ENCODE assay signal across 7 cellular contexts in genomic region chr21:31580866-31581276, GRCh38.
DNase-seq lines count a peak whose midpoint lies in the region; ATAC-seq and TF ChIP-seq lines count a peak whose summit lies in the region.

No MANE protein-coding gene starts in this region.

- no peak overlapping the region for H3K27ac Mint-ChIP-seq in activated CD4-positive, alpha-beta T cell treated with anti-CD3 and anti-CD28 coated beads, Interleukin-2, amount 10 ng/mL, durations not matched to agents 7 days and 5 days
- no peak overlapping the region for H3K27ac Mint-ChIP-seq in memory B cell

- TF ChIP-seq CTCF in GM12864 (IDR thresholded peaks at IDR 0.05; ENCODE audit: low read depth, low read length, missing control alignments) = peak; percentile 90

- no peak for DNase-seq in GM12864 (ENCODE audit: low read depth)
- peak; percentile 53 to 78 for DNase-seq in NCI-H524 (lab: John Stamatoyannopoulos, UW)
- DNase-seq in activated CD4-positive, alpha-beta T cell treated with anti-CD3 and anti-CD28 coated beads, Interleukin-2, amount 10 ng/mL, durations not matched to agents 7 days and 5 days = peak; percentile 83
- peak; percentile 84 for DNase-seq in dermis blood vessel endothelial cell
- peak; percentile 48 to 65 for DNase-seq in memory B cell (ENCODE audit: low spot score in 2 of 2)
- DNase-seq in stimulated activated CD8-positive, alpha-beta memory T cell treated with anti-CD3 and anti-CD28 coated beads, Interleukin-15, amount 100 ng/mL, for 48 hours (ENCODE audit: low read depth in 2 of 2) = peak; percentile 32 to 43

- POLR2A ChIA-PET in activated CD4-positive, alpha-beta T cell treated with anti-CD3 and anti-CD28 coated beads, Interleukin-2, amount 10 ng/mL, durations not matched to agents 7 days and 5 days (lab: Charles Lee) = no interaction called here

- no peak overlapping the region for H3K4me3 ChIP-seq in GM12864 (ENCODE audit: low read depth, low read length)

- CTCF ChIA-PET in activated CD4-positive, alpha-beta T cell treated with anti-CD3 and anti-CD28 coated beads, Interleukin-2, amount 10 ng/mL, durations not matched to agents 7 days and 5 days (lab: Charles Lee) = interaction anchor here (0.6 to 2.1 kb wide), 29 partner anchors 11 to 501 kb away, joined by 3 to 15 read pairs (median 4); no protein-coding TSS in a partner anchor

- peaks cover 22% of the 10 kb centered on the region for H3K27me3 Mint-ChIP-seq in activated CD4-positive, alpha-beta T cell treated with anti-CD3 and anti-CD28 coated beads, Interleukin-2, amount 10 ng/mL, durations not matched to agents 7 days and 5 days
- peaks cover 3% of the 10 kb centered on the region for H3K27me3 Mint-ChIP-seq in memory B cell

- H3K36me3 Mint-ChIP-seq in activated CD4-positive, alpha-beta T cell treated with anti-CD3 and anti-CD28 coated beads, Interleukin-2, amount 10 ng/mL, durations not matched to agents 7 days and 5 days (ENCODE audit: low read depth) = no peaks in the 10 kb centered on the region
- H3K36me3 Mint-ChIP-seq in memory B cell = no peaks in the 10 kb centered on the region

- ATAC-seq in HG02981 (IDR thresholded peaks at IDR 0.05; ENCODE audit: unreplicated experiment) (peak; percentile 74), memory B cell (ENCODE audit: low read depth) (peak; percentile 59)

- no peaks in the 10 kb centered on the region for H3K9me3 Mint-ChIP-seq in activated CD4-positive, alpha-beta T cell treated with anti-CD3 and anti-CD28 coated beads, Interleukin-2, amount 10 ng/mL, durations not matched to agents 7 days and 5 days
- H3K9me3 Mint-ChIP-seq in memory B cell = no peaks in the 10 kb centered on the region

- H3K4me1 Mint-ChIP-seq in activated CD4-positive, alpha-beta T cell treated with anti-CD3 and anti-CD28 coated beads, Interleukin-2, amount 10 ng/mL, durations not matched to agents 7 days and 5 days = no peaks in the 10 kb centered on the region
- H3K4me1 Mint-ChIP-seq in memory B cell = no peaks in the 10 kb centered on the region

- no peak overlapping the region for H3K4me3 Mint-ChIP-seq in activated CD4-positive, alpha-beta T cell treated with anti-CD3 and anti-CD28 coated beads, Interleukin-2, amount 10 ng/mL, durations not matched to agents 7 days and 5 days
- no peak overlapping the region for H3K4me3 Mint-ChIP-seq in memory B cell
